1 cellular context compared by ENCODE assay signal in genomic region chr9:133973791-133974630, GRCh38.
TF ChIP-seq lines count a peak whose summit lies in the region.

No MANE protein-coding gene starts in this region.

TF ChIP-seq in HepG2, 621 proteins besides CTCF, POLR2A, EP300 and RAD21 (continued from another document and continues in another):
- TF ChIP-seq ZNF143 (CRISPR knock-in tag; IDR thresholded peaks at IDR 0.05): no peak
- TF ChIP-seq, protein P1, sequence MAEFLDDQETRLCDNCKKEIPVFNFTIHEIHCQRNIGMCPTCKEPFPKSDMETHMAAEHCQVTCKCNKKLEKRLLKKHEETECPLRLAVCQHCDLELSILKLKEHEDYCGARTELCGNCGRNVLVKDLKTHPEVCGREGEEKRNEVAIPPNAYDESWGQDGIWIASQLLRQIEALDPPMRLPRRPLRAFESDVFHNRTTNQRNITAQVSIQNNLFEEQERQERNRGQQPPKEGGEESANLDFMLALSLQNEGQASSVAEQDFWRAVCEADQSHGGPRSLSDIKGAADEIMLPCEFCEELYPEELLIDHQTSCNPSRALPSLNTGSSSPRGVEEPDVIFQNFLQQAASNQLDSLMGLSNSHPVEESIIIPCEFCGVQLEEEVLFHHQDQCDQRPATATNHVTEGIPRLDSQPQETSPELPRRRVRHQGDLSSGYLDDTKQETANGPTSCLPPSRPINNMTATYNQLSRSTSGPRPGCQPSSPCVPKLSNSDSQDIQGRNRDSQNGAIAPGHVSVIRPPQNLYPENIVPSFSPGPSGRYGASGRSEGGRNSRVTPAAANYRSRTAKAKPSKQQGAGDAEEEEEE (CRISPR knock-in tag; IDR thresholded peaks at IDR 0.05; ENCODE audit: borderline replicate concordance): no peak
- TF ChIP-seq, protein P2, sequence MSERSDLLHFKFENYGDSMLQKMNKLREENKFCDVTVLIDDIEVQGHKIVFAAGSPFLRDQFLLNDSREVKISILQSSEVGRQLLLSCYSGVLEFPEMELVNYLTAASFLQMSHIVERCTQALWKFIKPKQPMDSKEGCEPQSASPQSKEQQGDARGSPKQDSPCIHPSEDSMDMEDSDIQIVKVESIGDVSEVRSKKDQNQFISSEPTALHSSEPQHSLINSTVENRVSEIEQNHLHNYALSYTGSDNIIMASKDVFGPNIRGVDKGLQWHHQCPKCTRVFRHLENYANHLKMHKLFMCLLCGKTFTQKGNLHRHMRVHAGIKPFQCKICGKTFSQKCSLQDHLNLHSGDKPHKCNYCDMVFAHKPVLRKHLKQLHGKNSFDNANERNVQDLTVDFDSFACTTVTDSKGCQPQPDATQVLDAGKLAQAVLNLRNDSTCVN (CRISPR knock-in tag; IDR thresholded peaks at IDR 0.05; ENCODE audit: borderline replicate concordance): peak; percentile 57; the same call in 1 of the 2 replicates
- TF ChIP-seq, protein P3, sequence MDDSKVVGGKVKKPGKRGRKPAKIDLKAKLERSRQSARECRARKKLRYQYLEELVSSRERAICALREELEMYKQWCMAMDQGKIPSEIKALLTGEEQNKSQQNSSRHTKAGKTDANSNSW (CRISPR knock-in tag; IDR thresholded peaks at IDR 0.05; ENCODE audit: borderline replicate concordance): no peak
- TF ChIP-seq GLI4 (CRISPR knock-in tag; IDR thresholded peaks at IDR 0.05; ENCODE audit: borderline replicate concordance): no peak
- TF ChIP-seq, protein P4, sequence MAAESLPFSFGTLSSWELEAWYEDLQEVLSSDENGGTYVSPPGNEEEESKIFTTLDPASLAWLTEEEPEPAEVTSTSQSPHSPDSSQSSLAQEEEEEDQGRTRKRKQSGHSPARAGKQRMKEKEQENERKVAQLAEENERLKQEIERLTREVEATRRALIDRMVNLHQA (CRISPR knock-in tag; IDR thresholded peaks at IDR 0.05): no peak
- no peak for TF ChIP-seq GZF1 (CRISPR knock-in tag; IDR thresholded peaks at IDR 0.05)
- TF ChIP-seq ARID2 (CRISPR knock-in tag; IDR thresholded peaks at IDR 0.05; ENCODE audit: borderline replicate concordance): no peak
- TF ChIP-seq ZNF598 (CRISPR knock-in tag; IDR thresholded peaks at IDR 0.05; ENCODE audit: borderline replicate concordance): no peak
- no peak for TF ChIP-seq ZHX1 (CRISPR knock-in tag; IDR thresholded peaks at IDR 0.05; ENCODE audit: low read depth)
- TF ChIP-seq, protein P5, sequence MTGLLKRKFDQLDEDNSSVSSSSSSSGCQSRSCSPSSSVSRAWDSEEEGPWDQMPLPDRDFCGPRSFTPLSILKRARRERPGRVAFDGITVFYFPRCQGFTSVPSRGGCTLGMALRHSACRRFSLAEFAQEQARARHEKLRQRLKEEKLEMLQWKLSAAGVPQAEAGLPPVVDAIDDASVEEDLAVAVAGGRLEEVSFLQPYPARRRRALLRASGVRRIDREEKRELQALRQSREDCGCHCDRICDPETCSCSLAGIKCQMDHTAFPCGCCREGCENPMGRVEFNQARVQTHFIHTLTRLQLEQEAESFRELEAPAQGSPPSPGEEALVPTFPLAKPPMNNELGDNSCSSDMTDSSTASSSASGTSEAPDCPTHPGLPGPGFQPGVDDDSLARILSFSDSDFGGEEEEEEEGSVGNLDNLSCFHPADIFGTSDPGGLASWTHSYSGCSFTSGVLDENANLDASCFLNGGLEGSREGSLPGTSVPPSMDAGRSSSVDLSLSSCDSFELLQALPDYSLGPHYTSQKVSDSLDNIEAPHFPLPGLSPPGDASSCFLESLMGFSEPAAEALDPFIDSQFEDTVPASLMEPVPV (CRISPR knock-in tag; IDR thresholded peaks at IDR 0.05): no peak
- no peak; the same call in 1 of the 2 replicates for TF ChIP-seq ZNF33B (CRISPR knock-in tag; IDR thresholded peaks at IDR 0.05)
- TF ChIP-seq ZBTB25 (CRISPR knock-in tag; IDR thresholded peaks at IDR 0.05): no peak
- TF ChIP-seq SYNCRIP (IDR thresholded peaks at IDR 0.05; ENCODE audit: insufficient read depth, low read depth, low read length): no peak
- no peak for TF ChIP-seq ZNF180 (CRISPR knock-in tag; IDR thresholded peaks at IDR 0.05; ENCODE audit: borderline replicate concordance, low read depth)
- no peak for TF ChIP-seq ZNF709 (CRISPR knock-in tag; IDR thresholded peaks at IDR 0.05)
- TF ChIP-seq THYN1 (CRISPR knock-in tag; IDR thresholded peaks at IDR 0.05; ENCODE audit: borderline replicate concordance, low read depth): no peak
- TF ChIP-seq ZNF607 (CRISPR knock-in tag; IDR thresholded peaks at IDR 0.05; ENCODE audit: borderline replicate concordance): 0 out of 2 replicates have a peak, but pooled peaks have one; percentile 47
- no peak for TF ChIP-seq ZBTB8A (CRISPR knock-in tag; IDR thresholded peaks at IDR 0.05; ENCODE audit: borderline replicate concordance, low read depth)
- no peak for TF ChIP-seq CBX5 (CRISPR knock-in tag; IDR thresholded peaks at IDR 0.05; ENCODE audit: borderline replicate concordance)
- TF ChIP-seq ZNF543 (CRISPR knock-in tag; IDR thresholded peaks at IDR 0.05): no peak
- no peak for TF ChIP-seq HHEX (CRISPR knock-in tag; IDR thresholded peaks at IDR 0.05)
- peak; percentile 55 for TF ChIP-seq RXRA (CRISPR knock-in tag; IDR thresholded peaks at IDR 0.05)
- TF ChIP-seq ZMYM3 (CRISPR knock-in tag; IDR thresholded peaks at IDR 0.05): peak; percentile 28; the same call in 1 of the 2 replicates
- TF ChIP-seq MAX (IDR thresholded peaks at IDR 0.05): peak; percentile 32; the same call in 1 of the 2 replicates
- no peak for TF ChIP-seq ARNT (IDR thresholded peaks at IDR 0.05)
- 0 out of 2 replicates have a peak, but pooled peaks have one; percentile 49 for TF ChIP-seq ZNF776 (CRISPR knock-in tag; IDR thresholded peaks at IDR 0.05)
- TF ChIP-seq, protein P6, sequence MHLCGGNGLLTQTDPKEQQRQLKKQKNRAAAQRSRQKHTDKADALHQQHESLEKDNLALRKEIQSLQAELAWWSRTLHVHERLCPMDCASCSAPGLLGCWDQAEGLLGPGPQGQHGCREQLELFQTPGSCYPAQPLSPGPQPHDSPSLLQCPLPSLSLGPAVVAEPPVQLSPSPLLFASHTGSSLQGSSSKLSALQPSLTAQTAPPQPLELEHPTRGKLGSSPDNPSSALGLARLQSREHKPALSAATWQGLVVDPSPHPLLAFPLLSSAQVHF (CRISPR knock-in tag; IDR thresholded peaks at IDR 0.05): no peak
- no peak for TF ChIP-seq ZBTB7A (CRISPR knock-in tag; IDR thresholded peaks at IDR 0.05)
- TF ChIP-seq IKZF5 (CRISPR knock-in tag; IDR thresholded peaks at IDR 0.05): no peak
- TF ChIP-seq, protein P7, sequence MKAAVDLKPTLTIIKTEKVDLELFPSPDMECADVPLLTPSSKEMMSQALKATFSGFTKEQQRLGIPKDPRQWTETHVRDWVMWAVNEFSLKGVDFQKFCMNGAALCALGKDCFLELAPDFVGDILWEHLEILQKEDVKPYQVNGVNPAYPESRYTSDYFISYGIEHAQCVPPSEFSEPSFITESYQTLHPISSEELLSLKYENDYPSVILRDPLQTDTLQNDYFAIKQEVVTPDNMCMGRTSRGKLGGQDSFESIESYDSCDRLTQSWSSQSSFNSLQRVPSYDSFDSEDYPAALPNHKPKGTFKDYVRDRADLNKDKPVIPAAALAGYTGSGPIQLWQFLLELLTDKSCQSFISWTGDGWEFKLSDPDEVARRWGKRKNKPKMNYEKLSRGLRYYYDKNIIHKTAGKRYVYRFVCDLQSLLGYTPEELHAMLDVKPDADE (CRISPR knock-in tag; IDR thresholded peaks at IDR 0.05): no peak
- TF ChIP-seq, protein P8, sequence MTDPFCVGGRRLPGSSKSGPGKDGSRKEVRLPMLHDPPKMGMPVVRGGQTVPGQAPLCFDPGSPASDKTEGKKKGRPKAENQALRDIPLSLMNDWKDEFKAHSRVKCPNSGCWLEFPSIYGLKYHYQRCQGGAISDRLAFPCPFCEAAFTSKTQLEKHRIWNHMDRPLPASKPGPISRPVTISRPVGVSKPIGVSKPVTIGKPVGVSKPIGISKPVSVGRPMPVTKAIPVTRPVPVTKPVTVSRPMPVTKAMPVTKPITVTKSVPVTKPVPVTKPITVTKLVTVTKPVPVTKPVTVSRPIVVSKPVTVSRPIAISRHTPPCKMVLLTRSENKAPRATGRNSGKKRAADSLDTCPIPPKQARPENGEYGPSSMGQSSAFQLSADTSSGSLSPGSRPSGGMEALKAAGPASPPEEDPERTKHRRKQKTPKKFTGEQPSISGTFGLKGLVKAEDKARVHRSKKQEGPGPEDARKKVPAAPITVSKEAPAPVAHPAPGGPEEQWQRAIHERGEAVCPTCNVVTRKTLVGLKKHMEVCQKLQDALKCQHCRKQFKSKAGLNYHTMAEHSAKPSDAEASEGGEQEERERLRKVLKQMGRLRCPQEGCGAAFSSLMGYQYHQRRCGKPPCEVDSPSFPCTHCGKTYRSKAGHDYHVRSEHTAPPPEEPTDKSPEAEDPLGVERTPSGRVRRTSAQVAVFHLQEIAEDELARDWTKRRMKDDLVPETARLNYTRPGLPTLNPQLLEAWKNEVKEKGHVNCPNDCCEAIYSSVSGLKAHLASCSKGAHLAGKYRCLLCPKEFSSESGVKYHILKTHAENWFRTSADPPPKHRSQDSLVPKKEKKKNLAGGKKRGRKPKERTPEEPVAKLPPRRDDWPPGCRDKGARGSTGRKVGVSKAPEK (CRISPR knock-in tag; IDR thresholded peaks at IDR 0.05; ENCODE audit: borderline replicate concordance): no peak
- TF ChIP-seq NCOA5 (CRISPR knock-in tag; IDR thresholded peaks at IDR 0.05): no peak
- TF ChIP-seq LRRFIP1 (CRISPR knock-in tag; conservative IDR thresholded peaks at IDR 0.05): no peak
- no peak for TF ChIP-seq ZNF138 (CRISPR knock-in tag; IDR thresholded peaks at IDR 0.05; ENCODE audit: low read depth)
- peak; percentile 81 for TF ChIP-seq ZBTB4 (CRISPR knock-in tag; IDR thresholded peaks at IDR 0.05; ENCODE audit: borderline replicate concordance)
